In the genomic region with DNA sequence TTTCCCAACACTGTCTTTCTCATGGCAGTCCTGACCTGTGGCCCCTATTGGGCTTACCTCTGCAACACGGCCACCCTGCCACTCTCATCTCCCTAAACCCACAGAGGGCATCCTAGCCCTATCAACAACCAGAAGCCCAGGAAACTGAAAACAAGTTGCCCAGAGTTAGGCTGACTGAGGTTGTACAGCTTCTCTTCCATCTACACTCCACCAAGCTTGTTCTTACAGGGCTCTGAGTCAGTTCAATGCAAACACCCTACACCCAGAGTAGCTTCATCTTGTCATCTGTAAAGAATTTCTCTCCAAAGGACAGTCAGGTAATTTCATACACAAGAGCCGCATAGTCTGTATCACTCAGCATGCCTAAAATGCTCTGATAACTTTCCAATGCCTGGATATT, we compare ENCODE assay signal across 9 cellular contexts.
DNase-seq lines count a peak whose midpoint lies in the region; ATAC-seq and TF ChIP-seq lines count a peak whose summit lies in the region.
"Had no signal": no experiment of that assay in that cellular context is flagged by ENCODE, and none has a peak within 500 bp of the region (broad histone marks: within the 10 kb centered on the region; RNA-seq: fewer than 3 reads in every experiment).

No MANE protein-coding gene starts in this region.

- no peaks in the 10 kb centered on the region for H3K27me3 ChIP-seq in SK-N-SH (ENCODE audit: insufficient read depth)
- H3K27me3 ChIP-seq in body of pancreas, result no peaks in the 10 kb centered on the region

- 0 out of 2 replicates have a peak overlapping the region, but pooled peaks have one; percentile 15 for H3K9ac ChIP-seq in SK-N-SH

- TF ChIP-seq RAD21 in SK-N-SH (IDR thresholded peaks at IDR 0.05; ENCODE audit: low read length), result no peak

- H3K9me3 ChIP-seq in SK-N-SH (no peaks in the 10 kb centered on the region), body of pancreas (no peaks in the 10 kb centered on the region)

- TF ChIP-seq CTCF in GM12872 (IDR thresholded peaks at IDR 0.05; ENCODE audit: insufficient read depth, low read depth, low read length), result 0 out of 3 replicates have a peak, but pooled peaks have one; percentile 3
- no peak for TF ChIP-seq CTCF in SK-N-SH (IDR thresholded peaks at IDR 0.05)
- no peak for TF ChIP-seq CTCF in body of pancreas (IDR thresholded peaks at IDR 0.05)

- no peak overlapping the region for H2AFZ ChIP-seq in SK-N-SH (ENCODE audit: low read depth)

- H3K27ac ChIP-seq in SK-N-SH (ENCODE audit: low read depth in 2 of 2, low read length in 1 of 2), result peak overlapping the region; percentile 47 to 79; a peak in 3 of 4 replicates
- H3K27ac ChIP-seq in body of pancreas, result peak overlapping the region in 1 of 4 donors; percentile 30

- peaks cover 41 to 42% of the 10 kb centered on the region in 2 experiments for H3K36me3 ChIP-seq in SK-N-SH (replicated peaks in 1 of 2; ENCODE audit: control insufficient read depth in 1 of 2, insufficient read depth in 2 of 2, low read length in 1 of 2)
- H3K36me3 ChIP-seq in body of pancreas (replicated peaks in 1 of 2; ENCODE audit: insufficient read depth in 1 of 2, low read depth in 2 of 2), result no peaks in the 10 kb centered on the region

- H3K79me2 ChIP-seq in SK-N-SH (ENCODE audit: insufficient read depth), result peaks cover 82% of the 10 kb centered on the region

- ATAC-seq in sciatic nerve (peak; percentile 36), HG03108 (IDR thresholded peaks at IDR 0.05; ENCODE audit: unreplicated experiment) (no peak), body of pancreas (no peak), HG03095 (IDR thresholded peaks at IDR 0.05; ENCODE audit: unreplicated experiment) (no peak)

- no peaks in the 10 kb centered on the region for H3K9me2 ChIP-seq in SK-N-SH

- H3K4me1 ChIP-seq in SK-N-SH (ENCODE audit: control insufficient read depth in 1 of 2, insufficient read depth in 2 of 2, low read depth in 1 of 2, low read length in 1 of 2) (peaks cover 30 to 69% of the 10 kb centered on the region in 2 experiments), body of pancreas (peaks cover 31% of the 10 kb centered on the region)

- peaks cover 54% of the 10 kb centered on the region for H3F3A ChIP-seq in SK-N-SH (replicated peaks; ENCODE audit: insufficient read depth)

- peak overlapping the region; percentile 34; the same call in 1 of the 2 replicates for H3K4me2 ChIP-seq in SK-N-SH

- POLR2A ChIA-PET in SK-N-SH (lab: Yijun Ruan, JAX), result no interaction called here

- 30% methylated on average over 2 of the region's 2 CpGs for WGBS in SK-N-SH (ENCODE audit: low lambda C conversion rate)
- WGBS in body of pancreas, 2 donors, result 58 to 60% methylated on average over 2 of the region's 2 CpGs

- intact Hi-C loops in sciatic nerve (cut with DNase I), result no loop called here
- intact Hi-C loops in body of pancreas (cut with DNase I), result no loop called here

- TF ChIP-seq EP300 in SK-N-SH (IDR thresholded peaks at IDR 0.05; ENCODE audit: borderline replicate concordance in 1 of 2, low read depth in 1 of 2, low read length in 1 of 2), result peak in 1 of 2 experiments; percentile 57; a peak in 1 of 4 replicates

- DNase-seq in SK-N-SH (no peak), fibroblast of gingiva (ENCODE audit: low read depth) (peak; percentile 79), sciatic nerve (ENCODE audit: low spot score) (no peak), body of pancreas (no peak), LoVo (ENCODE audit: low spot score) (no peak)
- DNase-seq: T1000 had no signal

- CTCF ChIA-PET in SK-N-SH (lab: Yijun Ruan, JAX), result no interaction called here

- no peak for TF ChIP-seq POLR2A in body of pancreas (IDR thresholded peaks at IDR 0.05)

- H3K4me3 ChIP-seq in SK-N-SH (ENCODE audit: low read depth in 2 of 2, low read length in 1 of 2) (no peak overlapping the region), body of pancreas (no peak overlapping the region)

- no peaks in the 10 kb centered on the region for H4K20me1 ChIP-seq in SK-N-SH (ENCODE audit: insufficient read depth)

TF ChIP-seq in SK-N-SH, 30 proteins besides CTCF, POLR2A, EP300 and RAD21 (continues in another document):
- TF ChIP-seq EZH2phosphoT487 (IDR thresholded peaks at IDR 0.05; ENCODE audit: borderline replicate concordance, low read depth) (no peak), GABPA (IDR thresholded peaks at IDR 0.05; ENCODE audit: low read depth) (no peak), ZBTB33 (IDR thresholded peaks at IDR 0.05; ENCODE audit: borderline replicate concordance, low read depth) (no peak), GATA2 (CRISPR knock-in tag; IDR thresholded peaks at IDR 0.05) (no peak), JUND (IDR thresholded peaks at IDR 0.05) (peak; percentile 63), ELF1 (IDR thresholded peaks at IDR 0.05) (no peak), CHD2 (IDR thresholded peaks at IDR 0.05; ENCODE audit: low read length, partially characterized antibody) (no peak), RXRA (IDR thresholded peaks at IDR 0.05; ENCODE audit: borderline replicate concordance, low read depth) (no peak), TAF1 (IDR thresholded peaks at IDR 0.05; ENCODE audit: borderline replicate concordance, low read depth, low read length) (no peak), NFIC (IDR thresholded peaks at IDR 0.05; ENCODE audit: borderline replicate concordance) (0 out of 2 replicates have a peak, but pooled peaks have one; percentile 24), MAX (IDR thresholded peaks at IDR 0.05; ENCODE audit: low read depth) (0 out of 2 replicates have a peak, but pooled peaks have one; percentile 33), RCOR1 (IDR thresholded peaks at IDR 0.05; ENCODE audit: low read length) (no peak), SIN3A (IDR thresholded peaks at IDR 0.05; ENCODE audit: borderline replicate concordance, low read depth, low read length) (no peak), NRF1 (IDR thresholded peaks at IDR 0.05; ENCODE audit: low read depth, low read length) (no peak), IRF3 (IDR thresholded peaks at IDR 0.05; ENCODE audit: low read depth, low read length) (no peak), FOXJ3 (CRISPR knock-in tag; IDR thresholded peaks at IDR 0.05) (no peak), USF1 (IDR thresholded peaks at IDR 0.05; ENCODE audit: borderline replicate concordance, low read depth) (no peak)
- TF ChIP-seq, protein P1, sequence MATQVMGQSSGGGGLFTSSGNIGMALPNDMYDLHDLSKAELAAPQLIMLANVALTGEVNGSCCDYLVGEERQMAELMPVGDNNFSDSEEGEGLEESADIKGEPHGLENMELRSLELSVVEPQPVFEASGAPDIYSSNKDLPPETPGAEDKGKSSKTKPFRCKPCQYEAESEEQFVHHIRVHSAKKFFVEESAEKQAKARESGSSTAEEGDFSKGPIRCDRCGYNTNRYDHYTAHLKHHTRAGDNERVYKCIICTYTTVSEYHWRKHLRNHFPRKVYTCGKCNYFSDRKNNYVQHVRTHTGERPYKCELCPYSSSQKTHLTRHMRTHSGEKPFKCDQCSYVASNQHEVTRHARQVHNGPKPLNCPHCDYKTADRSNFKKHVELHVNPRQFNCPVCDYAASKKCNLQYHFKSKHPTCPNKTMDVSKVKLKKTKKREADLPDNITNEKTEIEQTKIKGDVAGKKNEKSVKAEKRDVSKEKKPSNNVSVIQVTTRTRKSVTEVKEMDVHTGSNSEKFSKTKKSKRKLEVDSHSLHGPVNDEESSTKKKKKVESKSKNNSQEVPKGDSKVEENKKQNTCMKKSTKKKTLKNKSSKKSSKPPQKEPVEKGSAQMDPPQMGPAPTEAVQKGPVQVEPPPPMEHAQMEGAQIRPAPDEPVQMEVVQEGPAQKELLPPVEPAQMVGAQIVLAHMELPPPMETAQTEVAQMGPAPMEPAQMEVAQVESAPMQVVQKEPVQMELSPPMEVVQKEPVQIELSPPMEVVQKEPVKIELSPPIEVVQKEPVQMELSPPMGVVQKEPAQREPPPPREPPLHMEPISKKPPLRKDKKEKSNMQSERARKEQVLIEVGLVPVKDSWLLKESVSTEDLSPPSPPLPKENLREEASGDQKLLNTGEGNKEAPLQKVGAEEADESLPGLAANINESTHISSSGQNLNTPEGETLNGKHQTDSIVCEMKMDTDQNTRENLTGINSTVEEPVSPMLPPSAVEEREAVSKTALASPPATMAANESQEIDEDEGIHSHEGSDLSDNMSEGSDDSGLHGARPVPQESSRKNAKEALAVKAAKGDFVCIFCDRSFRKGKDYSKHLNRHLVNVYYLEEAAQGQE (IDR thresholded peaks at IDR 0.05; ENCODE audit: low read depth, low read length), result no peak
